In the genomic region with DNA sequence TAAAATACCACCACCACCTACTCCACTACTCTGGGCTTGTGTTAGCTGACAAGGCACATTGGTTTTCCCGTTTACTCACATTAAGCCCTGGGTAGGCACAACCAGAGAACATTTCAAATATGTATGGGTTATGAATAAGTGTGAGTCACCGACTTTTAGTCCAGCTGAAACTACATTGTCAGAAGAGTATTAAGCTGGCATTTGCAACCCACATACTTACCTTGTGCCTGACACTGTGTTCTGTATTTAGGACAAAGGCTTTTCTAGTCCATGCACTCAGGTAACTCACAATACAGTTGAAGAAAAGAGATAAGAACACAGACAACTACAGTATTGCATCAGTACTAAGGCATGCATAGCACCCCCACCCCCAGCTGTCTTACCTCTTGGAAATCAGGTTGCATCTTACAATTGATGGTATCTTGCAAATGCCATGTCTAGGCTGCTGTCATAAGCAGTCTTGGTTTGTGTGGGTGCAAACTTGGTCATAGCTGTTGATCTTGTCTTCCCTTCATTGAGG, we compare ENCODE assay signal across 1 cellular context.
TF ChIP-seq lines count a peak whose summit lies in the region.

No MANE protein-coding gene starts in this region.

TF ChIP-seq in HCT116, 20 proteins besides CTCF, POLR2A, EP300 and RAD21 (continued from another document):
- TF ChIP-seq REST (IDR thresholded peaks at IDR 0.05; ENCODE audit: low read depth) (no peak), SRF (IDR thresholded peaks at IDR 0.05; ENCODE audit: low read depth) (0 out of 2 replicates have a peak, but pooled peaks have one; percentile 28), FOSL1 (IDR thresholded peaks at IDR 0.05; ENCODE audit: low read depth) (peak; percentile 65), CBX3 (IDR thresholded peaks at IDR 0.05; ENCODE audit: low read depth) (peak; percentile 70; the same call in 1 of the 2 replicates), EZH2phosphoT487 (IDR thresholded peaks at IDR 0.05; ENCODE audit: borderline replicate concordance) (no peak), ZFX (IDR thresholded peaks at IDR 0.05) (no peak), CEBPB (IDR thresholded peaks at IDR 0.05; ENCODE audit: low read depth) (0 out of 2 replicates have a peak, but pooled peaks have one; percentile 21), EZH2 (IDR thresholded peaks at IDR 0.05) (no peak), EGR1 (IDR thresholded peaks at IDR 0.05; ENCODE audit: low read depth) (no peak), ELF1 (IDR thresholded peaks at IDR 0.05; ENCODE audit: borderline replicate concordance, low read depth) (no peak), YY1 (IDR thresholded peaks at IDR 0.05; ENCODE audit: extremely low read depth, insufficient replicate concordance, low read depth, low read length) (no peak)
- TF ChIP-seq, protein P1, sequence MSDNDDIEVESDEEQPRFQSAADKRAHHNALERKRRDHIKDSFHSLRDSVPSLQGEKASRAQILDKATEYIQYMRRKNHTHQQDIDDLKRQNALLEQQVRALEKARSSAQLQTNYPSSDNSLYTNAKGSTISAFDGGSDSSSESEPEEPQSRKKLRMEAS (IDR thresholded peaks at IDR 0.05): no peak
- TF ChIP-seq, protein P2, sequence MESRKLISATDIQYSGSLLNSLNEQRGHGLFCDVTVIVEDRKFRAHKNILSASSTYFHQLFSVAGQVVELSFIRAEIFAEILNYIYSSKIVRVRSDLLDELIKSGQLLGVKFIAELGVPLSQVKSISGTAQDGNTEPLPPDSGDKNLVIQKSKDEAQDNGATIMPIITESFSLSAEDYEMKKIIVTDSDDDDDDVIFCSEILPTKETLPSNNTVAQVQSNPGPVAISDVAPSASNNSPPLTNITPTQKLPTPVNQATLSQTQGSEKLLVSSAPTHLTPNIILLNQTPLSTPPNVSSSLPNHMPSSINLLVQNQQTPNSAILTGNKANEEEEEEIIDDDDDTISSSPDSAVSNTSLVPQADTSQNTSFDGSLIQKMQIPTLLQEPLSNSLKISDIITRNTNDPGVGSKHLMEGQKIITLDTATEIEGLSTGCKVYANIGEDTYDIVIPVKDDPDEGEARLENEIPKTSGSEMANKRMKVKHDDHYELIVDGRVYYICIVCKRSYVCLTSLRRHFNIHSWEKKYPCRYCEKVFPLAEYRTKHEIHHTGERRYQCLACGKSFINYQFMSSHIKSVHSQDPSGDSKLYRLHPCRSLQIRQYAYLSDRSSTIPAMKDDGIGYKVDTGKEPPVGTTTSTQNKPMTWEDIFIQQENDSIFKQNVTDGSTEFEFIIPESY (IDR thresholded peaks at IDR 0.05; ENCODE audit: extremely low read depth, insufficient replicate concordance, low read length): no peak
